ENCODE assay signal across 7 cellular contexts in genomic region chr22:10768875-10769274, GRCh38.
DNase-seq lines count a peak whose midpoint lies in the region; TF ChIP-seq lines count a peak whose summit lies in the region.
"Not testable (repeated sequence)": the region's sequence is repeated elsewhere in the genome, so short reads cannot be mapped to it uniquely, and the experiment has no call there.

No MANE protein-coding gene starts in this region.

- peak; percentile 0 for DNase-seq in AG20443 (ENCODE audit: low spot score)
- peak; percentile 0 for DNase-seq in GM03348 (ENCODE audit: low spot score)
- peak; percentile 54 for DNase-seq in activated CD4-positive, alpha-beta T cell treated with anti-CD3 and anti-CD28 coated beads, Interleukin-2, amount 10 ng/mL, durations not matched to agents 24 days and 14 days
- peak; percentile 90 for DNase-seq in esophagus muscularis mucosa (ENCODE audit: extremely low spot score)
- DNase-seq in neuronal stem cell (ENCODE audit: low spot score); trophoblast cell: not testable (repeated sequence)

- not testable (repeated sequence) for H3K36me3 ChIP-seq in esophagus muscularis mucosa; neuronal stem cell (replicated peaks in 1 of 2; ENCODE audit: control insufficient read depth in 2 of 2, insufficient read depth in 2 of 2, low read length in 2 of 2); trophoblast cell (ENCODE audit: control insufficient read depth in 1 of 2, insufficient read depth in 2 of 2, low read length in 2 of 2); subcutaneous abdominal adipose tissue (ENCODE audit: control insufficient read depth in 5 of 5, insufficient read depth in 5 of 5, low read length in 5 of 5)

- TF ChIP-seq CTCF in esophagus muscularis mucosa (IDR thresholded peaks at IDR 0.05), result not testable (repeated sequence)

- TF ChIP-seq EP300 in esophagus muscularis mucosa (IDR thresholded peaks at IDR 0.05), result not testable (repeated sequence)

- H3K4me2 ChIP-seq in neuronal stem cell (ENCODE audit: insufficient read depth, low read length, poor library complexity, severe bottlenecking); trophoblast cell (ENCODE audit: low read length): not testable (repeated sequence)

- H3K4me1 Mint-ChIP-seq in activated CD4-positive, alpha-beta T cell treated with anti-CD3 and anti-CD28 coated beads, Interleukin-2, amount 10 ng/mL, durations not matched to agents 24 days and 14 days, result not testable (repeated sequence)

- intact Hi-C loops in activated CD4-positive, alpha-beta T cell treated with anti-CD3 and anti-CD28 coated beads, Interleukin-2, amount 10 ng/mL, durations not matched to agents 24 days and 14 days (cut with micrococcal nuclease); esophagus muscularis mucosa (cut with DNase I): not testable (repeated sequence)

- peaks cover 0 to 30% (median 19%) of the 10 kb centered on the region in 4 donors for H3K9me3 ChIP-seq in esophagus muscularis mucosa
- not testable (repeated sequence) for H3K9me3 ChIP-seq in neuronal stem cell (replicated peaks in 1 of 2; ENCODE audit: control insufficient read depth in 2 of 2, insufficient read depth in 1 of 2, low read depth in 1 of 2, low read length in 2 of 2); trophoblast cell (ENCODE audit: insufficient read depth, low read depth, low read length)
- peaks cover 0 to 27% (median 18%) of the 10 kb centered on the region in 5 donors for H3K9me3 ChIP-seq in subcutaneous abdominal adipose tissue (ENCODE audit: control insufficient read depth in 5 of 5, low read length in 5 of 5)

- H2BK5ac ChIP-seq in neuronal stem cell (ENCODE audit: low read length); trophoblast cell (ENCODE audit: low read depth, low read length, poor library complexity): not testable (repeated sequence)

- not testable (repeated sequence) for H4K12ac ChIP-seq in trophoblast cell (ENCODE audit: low read depth, low read length)

- H2BK12ac ChIP-seq in neuronal stem cell (ENCODE audit: low read length); trophoblast cell (ENCODE audit: low read length): not testable (repeated sequence)

- not testable (repeated sequence) for H3K4ac ChIP-seq in neuronal stem cell (ENCODE audit: low read length); trophoblast cell (ENCODE audit: low read depth, low read length)

- H3K4me3 ChIP-seq in esophagus muscularis mucosa; neuronal stem cell (ENCODE audit: low read length in 2 of 2): not testable (repeated sequence)
- peak overlapping the region; percentile 57 for H3K4me3 ChIP-seq in trophoblast cell (ENCODE audit: low read depth, low read length)
- H3K4me3 ChIP-seq in subcutaneous abdominal adipose tissue (ENCODE audit: low read depth in 1 of 5, low read length in 5 of 5), result peak overlapping the region in 3 of 5 donors; percentile 22 to 35 (median 24)

- not testable (repeated sequence) for TF ChIP-seq POLR2A in esophagus muscularis mucosa (IDR thresholded peaks at IDR 0.05; ENCODE audit: low read depth)

- H3K27ac Mint-ChIP-seq in activated CD4-positive, alpha-beta T cell treated with anti-CD3 and anti-CD28 coated beads, Interleukin-2, amount 10 ng/mL, durations not matched to agents 24 days and 14 days, result not testable (repeated sequence)

- H2BK120ac ChIP-seq in neuronal stem cell (ENCODE audit: low read depth, low read length); trophoblast cell (ENCODE audit: insufficient read depth, low read length, poor library complexity): not testable (repeated sequence)

- H3K36me3 Mint-ChIP-seq in activated CD4-positive, alpha-beta T cell treated with anti-CD3 and anti-CD28 coated beads, Interleukin-2, amount 10 ng/mL, durations not matched to agents 24 days and 14 days (ENCODE audit: low read depth), result not testable (repeated sequence)

- not testable (repeated sequence) for H3K14ac ChIP-seq in neuronal stem cell (ENCODE audit: low read length); trophoblast cell (ENCODE audit: low read length)

- not testable (repeated sequence) for H3K79me2 ChIP-seq in trophoblast cell (ENCODE audit: control insufficient read depth, insufficient read depth, low read length, poor library complexity)

- not testable (repeated sequence) for H3K27ac ChIP-seq in esophagus muscularis mucosa (replicated peaks in 1 of 4); neuronal stem cell (replicated peaks; ENCODE audit: low read length); trophoblast cell (ENCODE audit: low read depth, low read length); subcutaneous abdominal adipose tissue (ENCODE audit: low read depth, low read length)

- H2AK5ac ChIP-seq in neuronal stem cell (ENCODE audit: low read depth, low read length); trophoblast cell (ENCODE audit: low read length): not testable (repeated sequence)

- not testable (repeated sequence) for H3K23ac ChIP-seq in neuronal stem cell (ENCODE audit: low read depth, low read length, poor library complexity); trophoblast cell (ENCODE audit: low read length)

- H3K79me1 ChIP-seq in neuronal stem cell (ENCODE audit: low read depth, low read length); trophoblast cell (ENCODE audit: low read length): not testable (repeated sequence)

- peak overlapping the region; percentile 7 for H3K9ac ChIP-seq in neuronal stem cell (ENCODE audit: low read depth, low read length, poor library complexity)
- not testable (repeated sequence) for H3K9ac ChIP-seq in trophoblast cell (ENCODE audit: low read length); subcutaneous abdominal adipose tissue (ENCODE audit: low read length in 5 of 5)

- not testable (repeated sequence) for H3K27me3 ChIP-seq in esophagus muscularis mucosa; neuronal stem cell (ENCODE audit: control insufficient read depth in 3 of 3, insufficient read depth in 3 of 3, low read depth in 1 of 3, low read length in 3 of 3); trophoblast cell (ENCODE audit: insufficient read depth, low read length); subcutaneous abdominal adipose tissue (ENCODE audit: control insufficient read depth in 5 of 5, insufficient read depth in 4 of 5, low read length in 5 of 5)

- not testable (repeated sequence) for H4K8ac ChIP-seq in neuronal stem cell (ENCODE audit: low read depth, low read length); trophoblast cell (ENCODE audit: low read depth, low read length)

- not testable (repeated sequence) for H3K18ac ChIP-seq in neuronal stem cell (ENCODE audit: low read length); trophoblast cell (ENCODE audit: low read length)

- H2AFZ ChIP-seq in neuronal stem cell (ENCODE audit: low read length); trophoblast cell (ENCODE audit: insufficient read depth, low read length, poor library complexity): not testable (repeated sequence)

- H3K27me3 Mint-ChIP-seq in activated CD4-positive, alpha-beta T cell treated with anti-CD3 and anti-CD28 coated beads, Interleukin-2, amount 10 ng/mL, durations not matched to agents 24 days and 14 days, result not testable (repeated sequence)

- peaks cover 30% of the 10 kb centered on the region for H3K9me3 Mint-ChIP-seq in activated CD4-positive, alpha-beta T cell treated with anti-CD3 and anti-CD28 coated beads, Interleukin-2, amount 10 ng/mL, durations not matched to agents 24 days and 14 days

- not testable (repeated sequence) for H3K4me3 Mint-ChIP-seq in activated CD4-positive, alpha-beta T cell treated with anti-CD3 and anti-CD28 coated beads, Interleukin-2, amount 10 ng/mL, durations not matched to agents 24 days and 14 days

- WGBS in esophagus muscularis mucosa, result 74% methylated on average over 4 of the region's 4 CpGs
- WGBS in neuronal stem cell (ENCODE audit: extremely low coverage in 2 of 2, insufficient read length in 2 of 2, insufficient replicate concordance in 1 of 2), 2 donors, result no CpG with 5 or more reads among the region's 4 CpGs
- no CpG with 5 or more reads among the region's 4 CpGs for WGBS in trophoblast cell (ENCODE audit: extremely low coverage, insufficient coverage, insufficient read length)

- not testable (repeated sequence) for H2BK15ac ChIP-seq in neuronal stem cell (ENCODE audit: low read length)

- not testable (repeated sequence) for H3K4me1 ChIP-seq in esophagus muscularis mucosa; neuronal stem cell (ENCODE audit: control insufficient read depth in 2 of 2, insufficient read depth in 1 of 2, low read depth in 1 of 2, low read length in 2 of 2); trophoblast cell (ENCODE audit: control insufficient read depth in 1 of 2, insufficient read depth in 2 of 2, low read length in 2 of 2); subcutaneous abdominal adipose tissue (ENCODE audit: control insufficient read depth in 5 of 5, insufficient read depth in 5 of 5, low read length in 5 of 5)

- H4K91ac ChIP-seq in neuronal stem cell (ENCODE audit: low read depth, low read length, poor library complexity); trophoblast cell (ENCODE audit: low read depth, low read length): not testable (repeated sequence)
